ENCODE assay signal across 26 cellular contexts in the genomic region with DNA sequence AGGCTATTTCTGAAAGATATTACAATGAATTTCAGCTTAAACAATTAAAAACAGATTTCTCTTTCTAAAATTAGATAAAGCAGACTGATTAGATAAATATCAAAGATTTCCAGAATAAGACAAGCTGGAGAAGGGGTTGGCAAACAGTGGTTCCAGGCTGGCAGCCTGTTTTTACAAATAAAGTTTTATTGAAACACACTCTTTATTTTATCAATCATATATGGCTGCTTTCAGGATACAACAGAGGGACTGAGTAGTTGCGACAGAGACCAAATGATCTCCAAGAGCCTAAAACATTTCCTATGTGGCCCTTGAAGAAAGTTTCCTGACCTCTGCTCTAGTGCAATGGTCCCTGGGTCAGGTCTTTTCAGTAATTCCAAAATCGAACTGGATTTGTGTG.
DNase-seq lines count a peak whose midpoint lies in the region; ATAC-seq, FAIRE-seq and TF ChIP-seq lines count a peak whose summit lies in the region.
"Had no signal": no experiment of that assay in that cellular context is flagged by ENCODE, and none has a peak within 500 bp of the region (broad histone marks: within the 10 kb centered on the region; RNA-seq: fewer than 3 reads in every experiment).

No MANE protein-coding gene starts in this region.

- no peak overlapping the region for H3K9ac ChIP-seq in GM12878 (ENCODE audit: control insufficient read depth, insufficient read depth, low read length)
- H3K9ac ChIP-seq: BLaER1 treated with 17β-estradiol and CSF1 and Interleukin-3, amounts not matched to agents 10 nM and 100 nM had no signal

- H3K36me3 ChIP-seq in GM12878 (ENCODE audit: control insufficient read depth in 2 of 2, insufficient read depth in 2 of 2, low read length in 1 of 2) (no peaks in the 10 kb centered on the region), mesodermal cell (ENCODE audit: control insufficient read depth, insufficient read depth, low read length) (no peaks in the 10 kb centered on the region)
- H3K36me3 ChIP-seq: BE2C; BLaER1 treated with 17β-estradiol and CSF1 and Interleukin-3, amounts not matched to agents 10 nM and 100 nM; HAP-1 had no signal

- intact Hi-C loops in GM12878 (cut with micrococcal nuclease; ENCODE audit: unreplicated experiment) = loop anchor here (2.0 kb wide), 1 partner anchor 28 kb away; no protein-coding TSS in a partner anchor

- no TSS peak for BruUV-seq in GM12878 (replicated peaks; lab: Mats Ljungman, UMichigan)

- no peaks in the 10 kb centered on the region for H4K20me1 ChIP-seq in GM12878 (ENCODE audit: control insufficient read depth, insufficient read depth)
- H4K20me1 ChIP-seq: BLaER1 treated with 17β-estradiol and CSF1 and Interleukin-3, amounts not matched to agents 10 nM and 100 nM had no signal

- H3K79me2 ChIP-seq in GM12878 (ENCODE audit: control insufficient read depth, insufficient read depth, low read length) = no peaks in the 10 kb centered on the region

- no peak overlapping the region for H3K4me3 Mint-ChIP-seq in brain
- H3K4me3 Mint-ChIP-seq: CD14-positive monocyte; CD4-positive, alpha-beta T cell; CD8-positive, alpha-beta memory T cell; HFFc6 had no signal

- WGBS in GM12878 (ENCODE audit: insufficient coverage, insufficient replicate concordance, low lambda C conversion rate, missing lambda C conversion rate) = 45% methylated on average over 2 of the region's 2 CpGs
- WGBS in mesodermal cell (ENCODE audit: insufficient coverage in 2 of 2), 2 experiments = 80 to 86% methylated on average over 1 of the region's 2 CpGs

- no peak for TF ChIP-seq EP300 in GM12878 (IDR thresholded peaks at IDR 0.05; ENCODE audit: borderline replicate concordance in 1 of 2, control insufficient read depth in 1 of 2, low read depth in 2 of 2, low read length in 2 of 2)

- no peak for ATAC-seq in GM12878
- no peak for ATAC-seq in HG03469 (IDR thresholded peaks at IDR 0.05; ENCODE audit: unreplicated experiment)
- no peak for ATAC-seq in activated CD4-positive, CD25-positive, alpha-beta regulatory T cell treated with anti-CD3 and anti-CD28 coated beads, Interleukin-2, amount 50 U/mL, for 24 hours
- ATAC-seq: A549 had no signal

- no peak overlapping the region for H2AFZ ChIP-seq in GM12878 (ENCODE audit: control insufficient read depth, low read depth, low read length)

- in situ Hi-C loops in GM12878 (cut with MboI) = no loop called here

- no peak for TF ChIP-seq POLR2A in GM12878 (IDR thresholded peaks at IDR 0.05; ENCODE audit: low read depth, low read length)

- TF ChIP-seq CTCF in GM12878 (IDR thresholded peaks at IDR 0.05 in 2 of 3, conservative IDR thresholded peaks at IDR 0.05 in 1 of 3; ENCODE audit: control insufficient read depth in 2 of 3, extremely low read depth in 1 of 3, insufficient read depth in 1 of 3, low read depth in 3 of 3, low read length in 3 of 3) = no peak
- TF ChIP-seq CTCF in brain (conservative IDR thresholded peaks at IDR 0.05) = no peak

- no peak overlapping the region for H3K4me2 ChIP-seq in GM12878 (ENCODE audit: control insufficient read depth, insufficient read depth)

- FAIRE-seq in GM12878 (lab: Jason Lieb, UNC) = no peak
- FAIRE-seq: A549, D721Med, GM12891, GM18507, H54 had no signal

- POLR2A ChIA-PET in GM12878 (lab: Charles Lee) = no interaction called here

- no peaks in the 10 kb centered on the region; a peak in 1 of 4 replicates for H3K27me3 ChIP-seq in GM12878 (replicated peaks in 1 of 2; ENCODE audit: control insufficient read depth in 2 of 2, insufficient read depth in 2 of 2, low read length in 1 of 2)
- H3K27me3 ChIP-seq: BLaER1 treated with 17β-estradiol and CSF1 and Interleukin-3, amounts not matched to agents 10 nM and 100 nM had no signal

- H3K27me3 Mint-ChIP-seq in brain = peaks cover 4% of the 10 kb centered on the region

- TF ChIP-seq RAD21 in GM12878 (IDR thresholded peaks at IDR 0.05; ENCODE audit: insufficient read depth, low read depth, low read length) = no peak

- H3K9me3 ChIP-seq in GM12878 (replicated peaks; ENCODE audit: control insufficient read depth, insufficient read depth, low read length) (no peaks in the 10 kb centered on the region), mesodermal cell (ENCODE audit: control insufficient read depth, low read length) (no peaks in the 10 kb centered on the region)
- H3K9me3 ChIP-seq: BE2C, HAP-1 had no signal

- no peaks in the 10 kb centered on the region for H3K4me1 ChIP-seq in GM12878 (ENCODE audit: control insufficient read depth, insufficient read depth, low read length)
- H3K4me1 ChIP-seq in mesodermal cell (ENCODE audit: control insufficient read depth, insufficient read depth, low read length, poor library complexity, severe bottlenecking) = peaks cover 20% of the 10 kb centered on the region
- H3K4me1 ChIP-seq: BE2C, HAP-1 had no signal

- no peaks in the 10 kb centered on the region for H3K36me3 Mint-ChIP-seq in brain
- H3K36me3 Mint-ChIP-seq: CD14-positive monocyte; CD8-positive, alpha-beta memory T cell had no signal

- RAD21 ChIA-PET in GM12878 (lab: Charles Lee; ENCODE audit: unreplicated experiment) = no interaction called here

- H3K9me3 Mint-ChIP-seq in brain = peaks cover 0 to 6% (median 0%) of the 10 kb centered on the region in 5 experiments
- H3K9me3 Mint-ChIP-seq: CD4-positive, alpha-beta T cell; CD8-positive, alpha-beta memory T cell had no signal

- peak overlapping the region in 3 of 5 experiments; percentile 67 to 97 (median 87) for H3K27ac Mint-ChIP-seq in brain
- H3K27ac Mint-ChIP-seq: CD4-positive, alpha-beta T cell; CD8-positive, alpha-beta memory T cell; HFFc6 had no signal

- CTCF ChIA-PET in GM12878 (lab: Yijun Ruan, JAX) = interaction anchor here (1.0 kb wide), 1 partner anchor 91 kb away, joined by 3 read pairs; no protein-coding TSS in a partner anchor

- peaks cover 37% of the 10 kb centered on the region for H3K4me1 Mint-ChIP-seq in brain
- H3K4me1 Mint-ChIP-seq: CD14-positive monocyte had no signal

- H3K27ac ChIP-seq in GM12878 (ENCODE audit: control insufficient read depth, insufficient read depth) (no peak overlapping the region), mesodermal cell (ENCODE audit: low read depth, low read length, severe bottlenecking) (peak overlapping the region; percentile 68)
- H3K27ac ChIP-seq: A549; BLaER1 treated with 17β-estradiol and CSF1 and Interleukin-3, amounts not matched to agents 10 nM and 100 nM had no signal

- H3K4me3 ChIP-seq in GM12878 (no peak overlapping the region), mesodermal cell (ENCODE audit: extremely low read depth, insufficient read depth, low read length, poor library complexity, severe bottlenecking) (no peak overlapping the region)
- H3K4me3 ChIP-seq: A549; BLaER1 treated with 17β-estradiol and CSF1 and Interleukin-3, amounts not matched to agents 10 nM and 100 nM; HAP-1 had no signal

- DNase-seq in GM12878 (ENCODE audit: low read depth, low spot score) = no peak
- no peak for DNase-seq in SW480 (ENCODE audit: low spot score)
- DNase-seq: 8988T; ACHN; AML-193; BE2C; CD4-positive, alpha-beta T cell; CD8-positive, alpha-beta memory T cell; DMS 273 treated with DMSO at 0.1 percent for 48 hours; DMS79; EL; GDM1; GOT3; HFFc6 had no signal

- SMC1A ChIA-PET in GM12878 (lab: Charles Lee; ENCODE audit: uncharacterized antibody, unreplicated experiment) = no interaction called here

TF ChIP-seq in GM12878, 131 proteins besides CTCF, POLR2A, EP300 and RAD21:
- TF ChIP-seq IRF4 (IDR thresholded peaks at IDR 0.05; ENCODE audit: low read depth, low read length) = no peak
- TF ChIP-seq, protein P1, sequence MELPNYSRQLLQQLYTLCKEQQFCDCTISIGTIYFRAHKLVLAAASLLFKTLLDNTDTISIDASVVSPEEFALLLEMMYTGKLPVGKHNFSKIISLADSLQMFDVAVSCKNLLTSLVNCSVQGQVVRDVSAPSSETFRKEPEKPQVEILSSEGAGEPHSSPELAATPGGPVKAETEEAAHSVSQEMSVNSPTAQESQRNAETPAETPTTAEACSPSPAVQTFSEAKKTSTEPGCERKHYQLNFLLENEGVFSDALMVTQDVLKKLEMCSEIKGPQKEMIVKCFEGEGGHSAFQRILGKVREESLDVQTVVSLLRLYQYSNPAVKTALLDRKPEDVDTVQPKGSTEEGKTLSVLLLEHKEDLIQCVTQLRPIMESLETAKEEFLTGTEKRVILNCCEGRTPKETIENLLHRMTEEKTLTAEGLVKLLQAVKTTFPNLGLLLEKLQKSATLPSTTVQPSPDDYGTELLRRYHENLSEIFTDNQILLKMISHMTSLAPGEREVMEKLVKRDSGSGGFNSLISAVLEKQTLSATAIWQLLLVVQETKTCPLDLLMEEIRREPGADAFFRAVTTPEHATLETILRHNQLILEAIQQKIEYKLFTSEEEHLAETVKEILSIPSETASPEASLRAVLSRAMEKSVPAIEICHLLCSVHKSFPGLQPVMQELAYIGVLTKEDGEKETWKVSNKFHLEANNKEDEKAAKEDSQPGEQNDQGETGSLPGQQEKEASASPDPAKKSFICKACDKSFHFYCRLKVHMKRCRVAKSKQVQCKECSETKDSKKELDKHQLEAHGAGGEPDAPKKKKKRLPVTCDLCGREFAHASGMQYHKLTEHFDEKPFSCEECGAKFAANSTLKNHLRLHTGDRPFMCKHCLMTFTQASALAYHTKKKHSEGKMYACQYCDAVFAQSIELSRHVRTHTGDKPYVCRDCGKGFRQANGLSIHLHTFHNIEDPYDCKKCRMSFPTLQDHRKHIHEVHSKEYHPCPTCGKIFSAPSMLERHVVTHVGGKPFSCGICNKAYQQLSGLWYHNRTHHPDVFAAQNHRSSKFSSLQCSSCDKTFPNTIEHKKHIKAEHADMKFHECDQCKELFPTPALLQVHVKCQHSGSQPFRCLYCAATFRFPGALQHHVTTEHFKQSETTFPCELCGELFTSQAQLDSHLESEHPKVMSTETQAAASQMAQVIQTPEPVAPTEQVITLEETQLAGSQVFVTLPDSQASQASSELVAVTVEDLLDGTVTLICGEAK (IDR thresholded peaks at IDR 0.05; ENCODE audit: borderline replicate concordance) = peak; percentile 55; the same call in 1 of the 2 replicates
- TF ChIP-seq, protein P2, sequence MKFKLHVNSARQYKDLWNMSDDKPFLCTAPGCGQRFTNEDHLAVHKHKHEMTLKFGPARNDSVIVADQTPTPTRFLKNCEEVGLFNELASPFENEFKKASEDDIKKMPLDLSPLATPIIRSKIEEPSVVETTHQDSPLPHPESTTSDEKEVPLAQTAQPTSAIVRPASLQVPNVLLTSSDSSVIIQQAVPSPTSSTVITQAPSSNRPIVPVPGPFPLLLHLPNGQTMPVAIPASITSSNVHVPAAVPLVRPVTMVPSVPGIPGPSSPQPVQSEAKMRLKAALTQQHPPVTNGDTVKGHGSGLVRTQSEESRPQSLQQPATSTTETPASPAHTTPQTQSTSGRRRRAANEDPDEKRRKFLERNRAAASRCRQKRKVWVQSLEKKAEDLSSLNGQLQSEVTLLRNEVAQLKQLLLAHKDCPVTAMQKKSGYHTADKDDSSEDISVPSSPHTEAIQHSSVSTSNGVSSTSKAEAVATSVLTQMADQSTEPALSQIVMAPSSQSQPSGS (IDR thresholded peaks at IDR 0.05; ENCODE audit: low read length) = no peak
